In the genomic region with DNA sequence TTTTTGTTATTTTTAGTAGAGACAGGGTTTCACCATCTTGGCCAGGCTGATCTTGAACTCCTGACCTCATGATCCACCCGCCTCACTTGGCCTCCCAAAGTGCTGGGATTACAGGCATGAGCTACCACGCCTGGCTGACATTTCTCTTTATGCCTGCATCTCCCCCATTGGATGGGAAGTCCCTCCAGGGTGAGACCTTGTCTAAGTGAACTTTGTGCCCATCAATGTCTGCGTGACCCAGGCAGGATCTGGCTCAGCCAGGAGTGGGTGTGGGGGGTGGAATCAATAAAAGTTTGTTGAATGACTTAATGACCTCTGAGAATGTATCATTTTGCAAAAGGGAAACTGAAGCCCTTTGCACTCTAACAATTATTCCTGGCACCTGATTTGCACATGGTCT, we compare ENCODE assay signal across 23 cellular contexts. TPM values are rescaled to one million over a fixed set of nuclear protein-coding genes. Genes with fewer than 3 reads are reported as not detected.
DNase-seq lines count a peak whose midpoint lies in the region; ATAC-seq, FAIRE-seq and TF ChIP-seq lines count a peak whose summit lies in the region.
"Had no signal": no experiment of that assay in that cellular context is flagged by ENCODE, and none has a peak within 500 bp of the region (broad histone marks: within the 10 kb centered on the region; RNA-seq: fewer than 3 reads in every experiment).

No MANE protein-coding gene starts in this region.

- TF ChIP-seq CTCF in activated CD8-positive, alpha-beta T cell treated with anti-CD3 and anti-CD28 coated beads for 36 hours (IDR thresholded peaks at IDR 0.05), result no peak
- TF ChIP-seq CTCF in K562 (IDR thresholded peaks at IDR 0.05 in 2 of 3, conservative IDR thresholded peaks at IDR 0.05 in 1 of 3; ENCODE audit: insufficient read depth in 2 of 3, low read depth in 1 of 3, low read length in 3 of 3) (no peak), liver (IDR thresholded peaks at IDR 0.05; ENCODE audit: low read depth, low read length, missing input control) (no peak), transverse colon (IDR thresholded peaks at IDR 0.05) (no peak)
- TF ChIP-seq CTCF in CD4-positive, alpha-beta T cell (IDR thresholded peaks at IDR 0.05), result no peak

- H3K4me3 Mint-ChIP-seq in activated CD8-positive, alpha-beta T cell treated with anti-CD3 and anti-CD28 coated beads for 36 hours, result no peak overlapping the region
- no peak overlapping the region for H3K4me3 Mint-ChIP-seq in activated CD8-positive, alpha-beta T cell treated with anti-CD3 and anti-CD28 coated beads, Interleukin-2, amount 10 ng/mL, durations not matched to agents 7 days and 5 days
- H3K4me3 Mint-ChIP-seq in CD4-positive, alpha-beta T cell, result no peak overlapping the region
- H3K4me3 Mint-ChIP-seq: CD8-positive, alpha-beta memory T cell; H9 had no signal

- H3K27ac ChIP-seq in K562 (ENCODE audit: extremely low read depth, low read depth, low read length) (no peak overlapping the region), liver (ENCODE audit: low read depth in 1 of 2, low read length in 2 of 2) (no peak overlapping the region), transverse colon (no peak overlapping the region)
- H3K27ac ChIP-seq in CD4-positive, alpha-beta T cell (ENCODE audit: low read depth, low read length), result no peak overlapping the region

- TF ChIP-seq RAD21 in K562 (CRISPR knock-in tag; conservative IDR thresholded peaks at IDR 0.05 in 1 of 2, IDR thresholded peaks at IDR 0.05 in 1 of 2) (no peak), liver (IDR thresholded peaks at IDR 0.05) (no peak)

- H3K27me3 ChIP-seq in K562 (ENCODE audit: control insufficient read depth in 2 of 2, insufficient read depth in 2 of 2, low read length in 2 of 2) (no peaks in the 10 kb centered on the region), liver (ENCODE audit: control insufficient read depth in 4 of 4, insufficient read depth in 4 of 4, low read length in 3 of 4) (no peaks in the 10 kb centered on the region), transverse colon (peaks cover 10% of the 10 kb centered on the region)
- no peaks in the 10 kb centered on the region for H3K27me3 ChIP-seq in CD4-positive, alpha-beta T cell (ENCODE audit: control insufficient read depth, insufficient read depth, low read length)
- H3K27me3 ChIP-seq: BLaER1 treated with 17β-estradiol and CSF1 and Interleukin-3, amounts not matched to agents 10 nM and 100 nM had no signal

- no peaks in the 10 kb centered on the region for H3K27me3 Mint-ChIP-seq in activated CD8-positive, alpha-beta T cell treated with anti-CD3 and anti-CD28 coated beads for 36 hours
- no peaks in the 10 kb centered on the region for H3K27me3 Mint-ChIP-seq in activated CD8-positive, alpha-beta T cell treated with anti-CD3 and anti-CD28 coated beads, Interleukin-2, amount 10 ng/mL, durations not matched to agents 7 days and 5 days (ENCODE audit: low read depth)
- H3K27me3 Mint-ChIP-seq in CD4-positive, alpha-beta T cell, result no peaks in the 10 kb centered on the region

- DNase-seq in activated CD8-positive, alpha-beta T cell treated with anti-CD3 and anti-CD28 coated beads for 36 hours, result no peak
- no peak for DNase-seq in activated CD8-positive, alpha-beta T cell treated with anti-CD3 and anti-CD28 coated beads, Interleukin-2, amount 10 ng/mL, durations not matched to agents 7 days and 5 days
- DNase-seq in K562 (ENCODE audit: extremely low read depth in 1 of 4, low spot score in 3 of 4), result no peak
- peak; percentile 33 for DNase-seq in transverse colon
- no peak for DNase-seq in T-helper 9 cell
- no peak for DNase-seq in cardiac septum (ENCODE audit: low spot score)
- no peak for DNase-seq in CD4-positive, alpha-beta T cell
- DNase-seq: 8988T; CD8-positive, alpha-beta memory T cell; COR-L47; DMS 273 treated with DMSO at 0.1 percent for 48 hours; DMS53; DND-41; EL; H9 had no signal

- POLR2A ChIA-PET in activated CD8-positive, alpha-beta T cell treated with anti-CD3 and anti-CD28 coated beads for 36 hours (lab: Charles Lee), result interaction anchor here (1.0 to 1.6 kb wide), 2 partner anchors 11 to 75 kb away, joined by 3 to 6 read pairs; no protein-coding TSS in a partner anchor
- POLR2A ChIA-PET in activated CD8-positive, alpha-beta T cell treated with anti-CD3 and anti-CD28 coated beads, Interleukin-2, amount 10 ng/mL, durations not matched to agents 7 days and 5 days (lab: Charles Lee), result interaction anchor here (0.7 kb wide), 1 partner anchor 494 kb away, joined by 3 read pairs; no protein-coding TSS in a partner anchor
- POLR2A ChIA-PET in K562 (lab: Yijun Ruan, JAX), result interaction anchor here (0.7 kb wide), 1 partner anchor 238 kb away, joined by 5 read pairs; no protein-coding TSS in a partner anchor
- POLR2A ChIA-PET in CD4-positive, alpha-beta T cell (lab: Charles Lee), result no interaction called here

- TF ChIP-seq EP300 in K562 (IDR thresholded peaks at IDR 0.05; ENCODE audit: low read length), result no peak
- TF ChIP-seq EP300 in transverse colon (IDR thresholded peaks at IDR 0.05; ENCODE audit: low read depth), result no peak

- H3K9me3 ChIP-seq in K562 (replicated peaks; ENCODE audit: control insufficient read depth, insufficient read depth, low read depth, low read length) (no peaks in the 10 kb centered on the region), liver (ENCODE audit: control insufficient read depth in 4 of 4, low read length in 3 of 4) (no peaks in the 10 kb centered on the region), transverse colon (no peaks in the 10 kb centered on the region)
- H3K9me3 ChIP-seq in CD4-positive, alpha-beta T cell (ENCODE audit: control insufficient read depth, low read length), result no peaks in the 10 kb centered on the region
- H3K9me3 ChIP-seq: BLaER1 treated with 17β-estradiol and CSF1 and Interleukin-3, amounts not matched to agents 10 nM and 100 nM had no signal

- H3K4me1 Mint-ChIP-seq in activated CD8-positive, alpha-beta T cell treated with anti-CD3 and anti-CD28 coated beads for 36 hours (ENCODE audit: low read depth), result peaks cover 16% of the 10 kb centered on the region
- peaks cover 4% of the 10 kb centered on the region for H3K4me1 Mint-ChIP-seq in activated CD8-positive, alpha-beta T cell treated with anti-CD3 and anti-CD28 coated beads, Interleukin-2, amount 10 ng/mL, durations not matched to agents 7 days and 5 days (ENCODE audit: low read depth)
- peaks cover 9% of the 10 kb centered on the region for H3K4me1 Mint-ChIP-seq in CD4-positive, alpha-beta T cell (ENCODE audit: low read depth)

- 47% methylated on average over 3 of the region's 3 CpGs for WGBS in K562 (ENCODE audit: insufficient coverage, low coverage, missing lambda C conversion rate)
- WGBS in liver, result 33% methylated on average over 3 of the region's 3 CpGs
- WGBS in transverse colon (ENCODE audit: low coverage in 1 of 2), 2 donors, result 60% methylated on average over 3 of the region's 3 CpGs; no CpG with 5 or more reads in 1 of the 2 donors

- no peaks in the 10 kb centered on the region for H3K79me2 ChIP-seq in K562 (ENCODE audit: control insufficient read depth, insufficient read depth, low read length)

- H3K9me3 Mint-ChIP-seq in activated CD8-positive, alpha-beta T cell treated with anti-CD3 and anti-CD28 coated beads for 36 hours, result no peaks in the 10 kb centered on the region
- H3K9me3 Mint-ChIP-seq in activated CD8-positive, alpha-beta T cell treated with anti-CD3 and anti-CD28 coated beads, Interleukin-2, amount 10 ng/mL, durations not matched to agents 7 days and 5 days (ENCODE audit: insufficient read depth), result no peaks in the 10 kb centered on the region
- H3K9me3 Mint-ChIP-seq in CD4-positive, alpha-beta T cell, result no peaks in the 10 kb centered on the region
- H3K9me3 Mint-ChIP-seq: CD8-positive, alpha-beta memory T cell; H9 had no signal

- in situ Hi-C loops in K562 (cut with MboI) (no loop called here), transverse colon (cut with MboI; ENCODE audit: low pct_ligation_motif_present in 1 of 4, low pct_unique_long_range_greater_than_20kb in 1 of 4, low sequenced_read_pairs in 3 of 4) (loop anchor here in 1 of 4 donors (25.0 kb wide), 1 partner anchor 92 kb away; no protein-coding TSS in a partner anchor)

- intact Hi-C loops in activated CD8-positive, alpha-beta T cell treated with anti-CD3 and anti-CD28 coated beads for 36 hours (cut with micrococcal nuclease), result no loop called here
- intact Hi-C loops in K562 (cut with micrococcal nuclease) (no loop called here), transverse colon (cut with DNase I; ENCODE audit: low total_unique reads) (no loop called here), cardiac septum (cut with DNase I) (no loop called here)
- intact Hi-C loops in CD4-positive, alpha-beta T cell (cut with DNase I, micrococcal nuclease), result no loop called here

- H3K27ac Mint-ChIP-seq in activated CD8-positive, alpha-beta T cell treated with anti-CD3 and anti-CD28 coated beads for 36 hours, result peak overlapping the region; percentile 24
- H3K27ac Mint-ChIP-seq in activated CD8-positive, alpha-beta T cell treated with anti-CD3 and anti-CD28 coated beads, Interleukin-2, amount 10 ng/mL, durations not matched to agents 7 days and 5 days, result no peak overlapping the region
- H3K27ac Mint-ChIP-seq in CD4-positive, alpha-beta T cell, result no peak overlapping the region
- H3K27ac Mint-ChIP-seq: H9 had no signal

- BruUV-seq in K562 (replicated peaks; lab: Mats Ljungman, UMichigan), result no TSS peak

- no peak overlapping the region for H2AFZ ChIP-seq in K562 (ENCODE audit: low read depth, low read length)

- H4K20me1 ChIP-seq in K562 (replicated peaks; ENCODE audit: control insufficient read depth, insufficient read depth, low read length), result no peaks in the 10 kb centered on the region

- H3K36me3 Mint-ChIP-seq in activated CD8-positive, alpha-beta T cell treated with anti-CD3 and anti-CD28 coated beads for 36 hours (ENCODE audit: low read depth), result no peaks in the 10 kb centered on the region
- no peaks in the 10 kb centered on the region for H3K36me3 Mint-ChIP-seq in activated CD8-positive, alpha-beta T cell treated with anti-CD3 and anti-CD28 coated beads, Interleukin-2, amount 10 ng/mL, durations not matched to agents 7 days and 5 days (ENCODE audit: low read depth)
- peaks cover 3% of the 10 kb centered on the region for H3K36me3 Mint-ChIP-seq in CD4-positive, alpha-beta T cell (ENCODE audit: low read depth)

- H3K4me2 ChIP-seq in K562 (ENCODE audit: insufficient read depth, low read length), result no peak overlapping the region
- H3K4me2 ChIP-seq: BLaER1 treated with 17β-estradiol and CSF1 and Interleukin-3, amounts not matched to agents 10 nM and 100 nM had no signal

- FAIRE-seq in K562 (lab: Jason Lieb, UNC), result no peak
- FAIRE-seq: GM12891, GM19239, H1 had no signal

- H3K9me1 ChIP-seq in K562 (ENCODE audit: control insufficient read depth, insufficient read depth, low read length), result no peaks in the 10 kb centered on the region

- H3K36me3 ChIP-seq in K562 (ENCODE audit: control insufficient read depth, insufficient read depth, low read length), result no peaks in the 10 kb centered on the region
- H3K36me3 ChIP-seq in liver (ENCODE audit: control insufficient read depth in 4 of 4, insufficient read depth in 3 of 4, low read depth in 1 of 4, low read length in 3 of 4), result no peaks in the 10 kb centered on the region
- H3K36me3 ChIP-seq in transverse colon, result no peaks in the 10 kb centered on the region
- H3K36me3 ChIP-seq: BLaER1 treated with 17β-estradiol and CSF1 and Interleukin-3, amounts not matched to agents 10 nM and 100 nM had no signal

- H3K9ac ChIP-seq in K562 (ENCODE audit: insufficient read depth in 1 of 2, low read depth in 2 of 2, low read length in 2 of 2), result no peak overlapping the region
- H3K9ac ChIP-seq in liver (ENCODE audit: low read depth in 1 of 2, low read length in 2 of 2), result no peak overlapping the region
- H3K9ac ChIP-seq: BLaER1 treated with 17β-estradiol and CSF1 and Interleukin-3, amounts not matched to agents 10 nM and 100 nM had no signal

- TF ChIP-seq POLR2A in K562 (conservative IDR thresholded peaks at IDR 0.05), result no peak
- no peak for TF ChIP-seq POLR2A in transverse colon (IDR thresholded peaks at IDR 0.05)

- CTCF ChIA-PET in activated CD8-positive, alpha-beta T cell treated with anti-CD3 and anti-CD28 coated beads for 36 hours (lab: Charles Lee), result no interaction called here
- CTCF ChIA-PET in activated CD8-positive, alpha-beta T cell treated with anti-CD3 and anti-CD28 coated beads, Interleukin-2, amount 10 ng/mL, durations not matched to agents 7 days and 5 days (lab: Charles Lee), result interaction anchor here (2.3 kb wide), 1 partner anchor 113 kb away, joined by 5 read pairs; a partner anchor contains a TSS
- CTCF ChIA-PET in K562 (lab: Yijun Ruan, JAX; ENCODE audit: low intra/inter-chr PET ratio), result interaction anchor here (0.6 kb wide), 1 partner anchor 32 kb away, joined by 3 read pairs; no protein-coding TSS in a partner anchor
- CTCF ChIA-PET in CD4-positive, alpha-beta T cell (lab: Charles Lee), result no interaction called here

- H3K4me3 ChIP-seq in K562 (no peak overlapping the region), liver (ENCODE audit: low read depth in 1 of 3, low read length in 3 of 3) (no peak overlapping the region), transverse colon (no peak overlapping the region)
- H3K4me3 ChIP-seq: BLaER1 treated with 17β-estradiol and CSF1 and Interleukin-3, amounts not matched to agents 10 nM and 100 nM had no signal

- H3K4me1 ChIP-seq in K562 (replicated peaks in 1 of 2; ENCODE audit: control insufficient read depth in 2 of 2, insufficient read depth in 2 of 2, low read length in 2 of 2) (peaks cover 10 to 15% of the 10 kb centered on the region in 2 experiments; a peak in 4 of 5 replicates), liver (ENCODE audit: control insufficient read depth in 4 of 4, insufficient read depth in 4 of 4, low read length in 3 of 4) (peaks cover 3 to 7% (median 4%) of the 10 kb centered on the region in 4 donors), transverse colon (peaks cover 5 to 6% (median 5%) of the 10 kb centered on the region in 4 donors)

- no peak for ATAC-seq in activated CD8-positive, alpha-beta T cell treated with anti-CD3 and anti-CD28 coated beads for 36 hours
- ATAC-seq in activated CD8-positive, alpha-beta T cell treated with anti-CD3 and anti-CD28 coated beads, Interleukin-2, amount 10 ng/mL, durations not matched to agents 7 days and 5 days, result no peak
- ATAC-seq in K562, result no peak
- ATAC-seq in CD4-positive, alpha-beta T cell (ENCODE audit: poor library complexity), result no peak

RNA-seq across cellular contexts. Expression of a gene that starts 1.8 kb away (rescaled TPM):
- under 1 TPM; 0.18 to 0.20 TPM for total RNA-seq in activated CD8-positive, alpha-beta T cell treated with anti-CD3 and anti-CD28 coated beads for 36 hours
- under 1 TPM; 0.55 to 0.81 TPM for total RNA-seq in activated CD8-positive, alpha-beta T cell treated with anti-CD3 and anti-CD28 coated beads, Interleukin-2, amount 10 ng/mL, durations not matched to agents 7 days and 5 days
- total RNA-seq in K562 (2011; cell fraction: chromatin; rRNA removed; ENCODE audit: low replicate concordance), result not detected in 2 replicates
- total RNA-seq in K562 (2011; cell fraction: nucleolus; rRNA removed), result not detected in 2 replicates
- not detected in 2 replicates for total RNA-seq in K562 (2011; cell fraction: nucleoplasm; rRNA removed)
- not detected in 2 replicates for total RNA-seq in K562 (2014; rRNA removed)
- not detected in 2 replicates for total RNA-seq in K562 (2014; rRNA removed; fragmentation: Illumina TruSeq; extraction: Trizol)
- total RNA-seq in K562 (2015; rRNA removed; fragmentation: Illumina TruSeq; extraction: Trizol), result not detected in 2 replicates
- total RNA-seq in K562 (2021), result not detected in 2 replicates
- polyA plus RNA-seq in K562 (2011; rRNA removed), result not detected in 2 replicates
- not detected in 2 replicates for polyA plus RNA-seq in K562 (2011; cell fraction: cytosol; rRNA removed)
- not detected in 2 replicates for polyA plus RNA-seq in K562 (2011; cell fraction: nucleus; rRNA removed)
- polyA plus RNA-seq in K562 (2012), result not detected in 2 replicates
- not detected in 2 replicates for polyA plus RNA-seq in K562 (2014; fragmentation: Illumina TruSeq; extraction: Trizol)
- polyA plus RNA-seq in K562 (2014; fragmentation: Nextera tagmentation; extraction: Ambion mirVana), result not detected
- polyA plus RNA-seq in K562 (2014; rRNA removed), result not detected in 2 replicates
- polyA minus RNA-seq in K562 (2011; rRNA and poly(A)+ RNA removed), result not detected in 2 replicates
- not detected in 2 replicates for polyA minus RNA-seq in K562 (2011; cell fraction: cytosol; rRNA and poly(A)+ RNA removed)
- polyA minus RNA-seq in K562 (2011; cell fraction: nucleus; rRNA and poly(A)+ RNA removed), result not detected in 2 replicates
- under 1 TPM; 0.05 to 0.25 TPM for total RNA-seq in liver
- polyA plus RNA-seq in liver, result not detected
- 1 to 10 TPM in 1 of 4 donors, not detected in 3; 1.3 TPM for total RNA-seq in transverse colon
- total RNA-seq in cardiac septum, result not detected
- total RNA-seq in CD4-positive, alpha-beta T cell, result 1 to 10 TPM; 4.4 to 4.7 TPM
- total RNA-seq: A673, G401, H1, H9 had no signal
- polyA plus RNA-seq: AG04450, H1 had no signal

RNA-seq across cellular contexts. Expression of a gene that starts 4.8 kb away (rescaled TPM):
- total RNA-seq in activated CD8-positive, alpha-beta T cell treated with anti-CD3 and anti-CD28 coated beads for 36 hours, result 100 to 1,000 TPM; 173 to 175 TPM
- 100 to 1,000 TPM; 173 to 180 TPM for total RNA-seq in activated CD8-positive, alpha-beta T cell treated with anti-CD3 and anti-CD28 coated beads, Interleukin-2, amount 10 ng/mL, durations not matched to agents 7 days and 5 days
- 18.6 and 36.9 TPM in 2 replicates for total RNA-seq in K562 (2011; cell fraction: chromatin; rRNA removed; ENCODE audit: low replicate concordance)
- total RNA-seq in K562 (2011; cell fraction: nucleolus; rRNA removed), result 23.3 and 25.5 TPM in 2 replicates
- 15.3 and 17.0 TPM in 2 replicates for total RNA-seq in K562 (2011; cell fraction: nucleoplasm; rRNA removed)
- total RNA-seq in K562 (2014; rRNA removed) (65.5 and 73.3 TPM in 2 replicates), K562 (2014; rRNA removed; fragmentation: Illumina TruSeq; extraction: Trizol) (16.8 and 17.7 TPM in 2 replicates), K562 (2015; rRNA removed; fragmentation: Illumina TruSeq; extraction: Trizol) (42.3 and 42.6 TPM in 2 replicates), K562 (2021) (91.4 and 101 TPM in 2 replicates), liver (10 to 100 TPM in 1 of 2 donors, under 1 TPM in 1; 0.25 to 57.4 TPM), transverse colon (10 to 100 TPM in 2 of 4 donors, 1 to 10 TPM in 2; 2.9 to 41.2 (median 12.0) TPM), cardiac septum (1.00 TPM)
- polyA plus RNA-seq in K562 (2011; rRNA removed) (8.7 and 16.7 TPM in 2 replicates), K562 (2014; fragmentation: Illumina TruSeq; extraction: Trizol) (30.9 and 49.5 TPM in 2 replicates), K562 (2014; fragmentation: Nextera tagmentation; extraction: Ambion mirVana) (10 to 100 TPM in 1 of 2 experiments, 1 to 10 TPM in 1; 6.0 to 14.2 TPM), K562 (2014; rRNA removed) (44.0 and 47.4 TPM in 2 replicates), liver (1 to 10 TPM in 1 of 2 donors, under 1 TPM in 1; 0.06 to 1.2 TPM)
- polyA plus RNA-seq in K562 (2011; cell fraction: cytosol; rRNA removed), result 8.1 and 14.0 TPM in 2 replicates
- polyA plus RNA-seq in K562 (2011; cell fraction: nucleus; rRNA removed), result 20.9 and 30.2 TPM in 2 replicates
- polyA plus RNA-seq in K562 (2012), result 23.4 and 46.2 TPM in 2 replicates
- 8.0 and 10.3 TPM in 2 replicates for polyA minus RNA-seq in K562 (2011; rRNA and poly(A)+ RNA removed)
- polyA minus RNA-seq in K562 (2011; cell fraction: cytosol; rRNA and poly(A)+ RNA removed), result 14.2 and 19.1 TPM in 2 replicates
- 8.3 and 9.4 TPM in 2 replicates for polyA minus RNA-seq in K562 (2011; cell fraction: nucleus; rRNA and poly(A)+ RNA removed)
- total RNA-seq in CD4-positive, alpha-beta T cell, result under 1 TPM; 0.16 to 0.20 TPM

RNA-seq across cellular contexts. Expression of a gene that starts 37.0 kb away (rescaled TPM):
- 10 to 100 TPM; 15.5 to 23.5 TPM for total RNA-seq in activated CD8-positive, alpha-beta T cell treated with anti-CD3 and anti-CD28 coated beads for 36 hours
- total RNA-seq in activated CD8-positive, alpha-beta T cell treated with anti-CD3 and anti-CD28 coated beads, Interleukin-2, amount 10 ng/mL, durations not matched to agents 7 days and 5 days, result 10 to 100 TPM; 27.5 to 32.8 TPM
- total RNA-seq in K562 (2011; cell fraction: chromatin; rRNA removed; ENCODE audit: low replicate concordance), result 24.0 and 76.2 TPM in 2 replicates
- total RNA-seq in K562 (2011; cell fraction: nucleolus; rRNA removed), result 70.4 and 72.2 TPM in 2 replicates
- 46.2 and 49.7 TPM in 2 replicates for total RNA-seq in K562 (2011; cell fraction: nucleoplasm; rRNA removed)
- total RNA-seq in K562 (2014; rRNA removed), result 68.9 and 91.1 TPM in 2 replicates
- 21.5 and 22.0 TPM in 2 replicates for total RNA-seq in K562 (2014; rRNA removed; fragmentation: Illumina TruSeq; extraction: Trizol)
- total RNA-seq in K562 (2015; rRNA removed; fragmentation: Illumina TruSeq; extraction: Trizol), result 46.6 and 46.7 TPM in 2 replicates
- 75.1 and 75.6 TPM in 2 replicates for total RNA-seq in K562 (2021)
- polyA plus RNA-seq in K562 (2011; rRNA removed), result 43.1 and 53.5 TPM in 2 replicates
- 65.0 and 129 TPM in 2 replicates for polyA plus RNA-seq in K562 (2011; cell fraction: cytosol; rRNA removed)
- polyA plus RNA-seq in K562 (2011; cell fraction: nucleus; rRNA removed), result 17.0 and 20.6 TPM in 2 replicates
- 66.2 and 90.2 TPM in 2 replicates for polyA plus RNA-seq in K562 (2012)
- 31.7 and 59.9 TPM in 2 replicates for polyA plus RNA-seq in K562 (2014; fragmentation: Illumina TruSeq; extraction: Trizol)
- polyA plus RNA-seq in K562 (2014; fragmentation: Nextera tagmentation; extraction: Ambion mirVana), result 1 to 10 TPM; 7.5 to 9.8 TPM
- polyA plus RNA-seq in K562 (2014; rRNA removed), result 52.2 and 56.2 TPM in 2 replicates
- 21.0 and 30.6 TPM in 2 replicates for polyA minus RNA-seq in K562 (2011; rRNA and poly(A)+ RNA removed)
- polyA minus RNA-seq in K562 (2011; cell fraction: cytosol; rRNA and poly(A)+ RNA removed), result 76.4 and 106 TPM in 2 replicates
- 25.3 and 38.5 TPM in 2 replicates for polyA minus RNA-seq in K562 (2011; cell fraction: nucleus; rRNA and poly(A)+ RNA removed)
- total RNA-seq in liver, result 10 to 100 TPM; 22.3 to 30.2 TPM
- polyA plus RNA-seq in liver, result 10 to 100 TPM; 16.9 to 19.2 TPM
- 10 to 100 TPM; 27.5 to 85.5 (median 77.1) TPM for total RNA-seq in transverse colon
- 21.7 TPM for total RNA-seq in cardiac septum
- total RNA-seq in CD4-positive, alpha-beta T cell, result 10 to 100 TPM; 18.2 to 19.1 TPM

Comparison
In these comparisons a context has a peak if more than half of its experiments do, and no peak if none do; other contexts are left out.
1. CTCF ChIA-PET loops: an anchor here in activated CD8-positive, alpha-beta T cell treated with anti-CD3 and anti-CD28 coated beads, Interleukin-2, amount 10 ng/mL, durations not matched to agents 7 days and 5 days (2.3 kb wide) and K562 (0.6 kb wide); none called in activated CD8-positive, alpha-beta T cell treated with anti-CD3 and anti-CD28 coated beads for 36 hours and CD4-positive, alpha-beta T cell.